In genomic region chr10:13769926-13770325, GRCh38 we compare ENCODE assay signal across 15 cellular contexts.
DNase-seq lines count a peak whose midpoint lies in the region; ATAC-seq, FAIRE-seq and TF ChIP-seq lines count a peak whose summit lies in the region.
"Had no signal": no experiment of that assay in that cellular context is flagged by ENCODE, and none has a peak within 500 bp of the region (broad histone marks: within the 10 kb centered on the region; RNA-seq: fewer than 3 reads in every experiment).

No MANE protein-coding gene starts in this region.

- ATAC-seq in GM12878: peak; percentile 78
- no peak for ATAC-seq in SK-N-SH treated with all-trans-retinoic acid at 6 μM for 48 hours
- ATAC-seq in activated CD8-positive, alpha-beta T cell treated with anti-CD3 and anti-CD28 coated beads for 36 hours: no peak

- H3K9me3 Mint-ChIP-seq in activated CD8-positive, alpha-beta T cell treated with anti-CD3 and anti-CD28 coated beads for 36 hours: no peaks in the 10 kb centered on the region
- H3K9me3 Mint-ChIP-seq: activated naive CD4-positive, alpha-beta T cell treated with anti-CD3 and anti-CD28 coated beads, Interleukin-2, amount 10 ng/mL, durations not matched to agents 7 days and 5 days had no signal

- H3K27me3 Mint-ChIP-seq in activated CD8-positive, alpha-beta T cell treated with anti-CD3 and anti-CD28 coated beads for 36 hours: peaks cover 5% of the 10 kb centered on the region

- H3K4me2 ChIP-seq in GM12878 (ENCODE audit: control insufficient read depth, insufficient read depth): no peak overlapping the region

- H4K20me1 ChIP-seq in GM12878 (ENCODE audit: control insufficient read depth, insufficient read depth): no peaks in the 10 kb centered on the region

- TF ChIP-seq CTCF in GM12878 (IDR thresholded peaks at IDR 0.05 in 2 of 3, conservative IDR thresholded peaks at IDR 0.05 in 1 of 3; ENCODE audit: control insufficient read depth in 2 of 3, extremely low read depth in 1 of 3, insufficient read depth in 1 of 3, low read depth in 3 of 3, low read length in 3 of 3): no peak
- no peak for TF ChIP-seq CTCF in suprapubic skin (IDR thresholded peaks at IDR 0.05)
- TF ChIP-seq CTCF in activated CD8-positive, alpha-beta T cell treated with anti-CD3 and anti-CD28 coated beads for 36 hours (IDR thresholded peaks at IDR 0.05): no peak

- TF ChIP-seq POLR2A in GM12878 (IDR thresholded peaks at IDR 0.05; ENCODE audit: low read depth, low read length) (no peak), suprapubic skin (IDR thresholded peaks at IDR 0.05) (no peak)

- H3K4me1 ChIP-seq in GM12878 (ENCODE audit: control insufficient read depth, insufficient read depth, low read length): peaks cover 11% of the 10 kb centered on the region
- peaks cover 19% of the 10 kb centered on the region for H3K4me1 ChIP-seq in suprapubic skin

- no peaks in the 10 kb centered on the region for H3K4me1 Mint-ChIP-seq in activated CD8-positive, alpha-beta T cell treated with anti-CD3 and anti-CD28 coated beads for 36 hours (ENCODE audit: low read depth)
- H3K4me1 Mint-ChIP-seq: activated naive CD4-positive, alpha-beta T cell treated with anti-CD3 and anti-CD28 coated beads, Interleukin-2, amount 10 ng/mL, durations not matched to agents 7 days and 5 days had no signal

- DNase-seq in GM19239 (ENCODE audit: insufficient read length, low spot score): no peak
- peak; percentile 87 for DNase-seq in M059J (ENCODE audit: low read depth)
- no peak for DNase-seq in GM12878 (ENCODE audit: low read depth, low spot score)
- DNase-seq in renal cortical epithelial cell (ENCODE audit: low read depth): peak; percentile 10
- DNase-seq in suprapubic skin (ENCODE audit: low spot score in 2 of 2): no peak
- no peak for DNase-seq in NCI-H446 (lab: John Stamatoyannopoulos, UW)
- no peak for DNase-seq in activated CD8-positive, alpha-beta T cell treated with anti-CD3 and anti-CD28 coated beads for 36 hours
- DNase-seq: activated CD4-positive, alpha-beta T cell treated with anti-CD3 and anti-CD28 coated beads, Interleukin-2, amount 50 U/mL, for 1 hour; activated naive CD4-positive, alpha-beta T cell treated with anti-CD3 and anti-CD28 coated beads, Interleukin-2, amount 10 ng/mL, durations not matched to agents 7 days and 5 days; DMS79; hypothalamus; NCI-H187; transverse colon had no signal

- no TSS peak for BruUV-seq in GM12878 (replicated peaks; lab: Mats Ljungman, UMichigan)

- no peaks in the 10 kb centered on the region for H3K36me3 Mint-ChIP-seq in activated CD8-positive, alpha-beta T cell treated with anti-CD3 and anti-CD28 coated beads for 36 hours (ENCODE audit: low read depth)
- H3K36me3 Mint-ChIP-seq: activated naive CD4-positive, alpha-beta T cell treated with anti-CD3 and anti-CD28 coated beads, Interleukin-2, amount 10 ng/mL, durations not matched to agents 7 days and 5 days had no signal

- no peak overlapping the region for H3K9ac ChIP-seq in GM12878 (ENCODE audit: control insufficient read depth, insufficient read depth, low read length)

- H3K36me3 ChIP-seq in GM12878 (ENCODE audit: control insufficient read depth in 2 of 2, insufficient read depth in 2 of 2, low read length in 1 of 2): 0 out of 4 replicates have a peak, but pooled peaks cover 0 to 2% of the 10 kb centered on the region in 2 experiments
- no peaks in the 10 kb centered on the region for H3K36me3 ChIP-seq in suprapubic skin
- H3K36me3 ChIP-seq: transverse colon had no signal

- RAD21 ChIA-PET in GM12878 (lab: Charles Lee; ENCODE audit: unreplicated experiment): interaction anchor here (0.7 to 9.5 kb wide), 8 partner anchors 10 to 428 kb away, joined by 3 to 100 read pairs (median 4); no protein-coding TSS in a partner anchor

- H3K4me3 Mint-ChIP-seq in activated CD8-positive, alpha-beta T cell treated with anti-CD3 and anti-CD28 coated beads for 36 hours: no peak overlapping the region
- H3K4me3 Mint-ChIP-seq: activated naive CD4-positive, alpha-beta T cell treated with anti-CD3 and anti-CD28 coated beads, Interleukin-2, amount 10 ng/mL, durations not matched to agents 7 days and 5 days had no signal

- 27% methylated on average over 8 of the region's 8 CpGs for WGBS in GM12878 (ENCODE audit: insufficient coverage, insufficient replicate concordance, low lambda C conversion rate, missing lambda C conversion rate)
- 47% methylated on average over 8 of the region's 8 CpGs for WGBS in suprapubic skin

- no peak overlapping the region for H3K27ac Mint-ChIP-seq in activated CD8-positive, alpha-beta T cell treated with anti-CD3 and anti-CD28 coated beads for 36 hours
- H3K27ac Mint-ChIP-seq: activated naive CD4-positive, alpha-beta T cell treated with anti-CD3 and anti-CD28 coated beads, Interleukin-2, amount 10 ng/mL, durations not matched to agents 7 days and 5 days had no signal

- H3K4me3 ChIP-seq in GM12878: no peak overlapping the region
- H3K4me3 ChIP-seq in suprapubic skin: no peak overlapping the region
- H3K4me3 ChIP-seq: transverse colon had no signal

- no peak overlapping the region for H2AFZ ChIP-seq in GM12878 (ENCODE audit: control insufficient read depth, low read depth, low read length)

- in situ Hi-C loops in GM12878 (cut with MboI): loop anchor here (10.0 kb wide), 1 partner anchor 395 kb away; no protein-coding TSS in a partner anchor

- FAIRE-seq in GM19239 (lab: Jason Lieb, UNC): peak; percentile 8
- FAIRE-seq in GM12878 (lab: Jason Lieb, UNC): no peak

- SMC1A ChIA-PET in GM12878 (lab: Charles Lee; ENCODE audit: uncharacterized antibody, unreplicated experiment): interaction anchor here (0.6 to 9.7 kb wide), 14 partner anchors 10 to 110 kb away, joined by 3 to 189 read pairs (median 6); no protein-coding TSS in a partner anchor

- H3K9me3 ChIP-seq in GM12878 (replicated peaks; ENCODE audit: control insufficient read depth, insufficient read depth, low read length) (no peaks in the 10 kb centered on the region; the same call in 1 of the 3 replicates), suprapubic skin (no peaks in the 10 kb centered on the region)
- H3K9me3 ChIP-seq: transverse colon had no signal

- POLR2A ChIA-PET in GM12878 (lab: Charles Lee): interaction anchor here (0.6 to 4.0 kb wide), 13 partner anchors 7 to 63 kb away, joined by 3 to 18 read pairs (median 5); no protein-coding TSS in a partner anchor
- POLR2A ChIA-PET in activated CD8-positive, alpha-beta T cell treated with anti-CD3 and anti-CD28 coated beads for 36 hours (lab: Charles Lee): interaction anchor here (0.7 kb wide), 1 partner anchor 18 kb away, joined by 3 read pairs; no protein-coding TSS in a partner anchor

- H3K79me2 ChIP-seq in GM12878 (ENCODE audit: control insufficient read depth, insufficient read depth, low read length): no peaks in the 10 kb centered on the region; the same call in 1 of the 2 replicates

- intact Hi-C loops in GM12878 (cut with micrococcal nuclease; ENCODE audit: unreplicated experiment): no loop called here
- intact Hi-C loops in activated CD8-positive, alpha-beta T cell treated with anti-CD3 and anti-CD28 coated beads for 36 hours (cut with micrococcal nuclease): no loop called here

- CTCF ChIA-PET in GM12878 (lab: Yijun Ruan, JAX): interaction anchor here (0.6 to 1.9 kb wide), 7 partner anchors 10 to 110 kb away, joined by 3 to 5 read pairs (median 4); no protein-coding TSS in a partner anchor
- CTCF ChIA-PET in activated CD8-positive, alpha-beta T cell treated with anti-CD3 and anti-CD28 coated beads for 36 hours (lab: Charles Lee): no interaction called here

- H3K27me3 ChIP-seq in GM12878 (replicated peaks in 1 of 2; ENCODE audit: control insufficient read depth in 2 of 2, insufficient read depth in 2 of 2, low read length in 1 of 2) (no peaks in the 10 kb centered on the region), suprapubic skin (no peaks in the 10 kb centered on the region)
- H3K27me3 ChIP-seq: transverse colon had no signal

- H3K27ac ChIP-seq in GM12878 (ENCODE audit: control insufficient read depth, insufficient read depth) (no peak overlapping the region), suprapubic skin (no peak overlapping the region)
- H3K27ac ChIP-seq: HL-60, transverse colon had no signal

- no peak for TF ChIP-seq RAD21 in GM12878 (IDR thresholded peaks at IDR 0.05; ENCODE audit: insufficient read depth, low read depth, low read length)

- peak; percentile 14 to 25; a peak in 2 of 4 replicates for TF ChIP-seq EP300 in GM12878 (IDR thresholded peaks at IDR 0.05; ENCODE audit: borderline replicate concordance in 1 of 2, control insufficient read depth in 1 of 2, low read depth in 2 of 2, low read length in 2 of 2)
- no peak for TF ChIP-seq EP300 in suprapubic skin (IDR thresholded peaks at IDR 0.05)

TF ChIP-seq in GM12878, 131 proteins besides CTCF, POLR2A, EP300 and RAD21 (continues in another document):
- no peak for TF ChIP-seq ESRRA (IDR thresholded peaks at IDR 0.05; ENCODE audit: low read length)
- peak; percentile 46 to 80; a peak in 2 of 4 replicates for TF ChIP-seq SRF (IDR thresholded peaks at IDR 0.05; ENCODE audit: low read depth in 2 of 2, low read length in 2 of 2)
- peak; percentile 34 for TF ChIP-seq IKZF1 (conservative IDR thresholded peaks at IDR 0.05)
- TF ChIP-seq IKZF2 (IDR thresholded peaks at IDR 0.05): peak in 1 of 2 experiments; percentile 35; a peak in 1 of 4 replicates
- no peak for TF ChIP-seq NFYA (IDR thresholded peaks at IDR 0.05; ENCODE audit: borderline replicate concordance, low read depth, low read length)
- TF ChIP-seq PAX5 (IDR thresholded peaks at IDR 0.05; ENCODE audit: borderline replicate concordance, low read depth, low read length): 0 out of 2 replicates have a peak, but pooled peaks have one; percentile 19
- no peak for TF ChIP-seq TBL1XR1 (IDR thresholded peaks at IDR 0.05; ENCODE audit: low read depth, low read length)
- TF ChIP-seq POU2F2 (IDR thresholded peaks at IDR 0.05; ENCODE audit: borderline replicate concordance, low read depth, low read length): peak; percentile 72; the same call in 1 of the 3 replicates

TF ChIP-seq in SK-N-SH treated with all-trans-retinoic acid at 6 μM for 48 hours, 23 proteins besides CTCF, POLR2A, EP300 and RAD21 (continues in another document):
- TF ChIP-seq CSRNP3 (CRISPR knock-in tag; IDR thresholded peaks at IDR 0.05) (no peak), BACH2 (CRISPR knock-in tag; IDR thresholded peaks at IDR 0.05; ENCODE audit: borderline replicate concordance) (no peak), SNAI2 (CRISPR knock-in tag; IDR thresholded peaks at IDR 0.05) (no peak), TCF4 (CRISPR knock-in tag; IDR thresholded peaks at IDR 0.05; ENCODE audit: borderline replicate concordance) (no peak), ZC3H10 (CRISPR knock-in tag; IDR thresholded peaks at IDR 0.05) (no peak)

Comparison
In these comparisons a context has a peak if more than half of its experiments do, and no peak if none do; other contexts are left out.
1. DNase-seq: peak in M059J (single experiment) and renal cortical epithelial cell (single experiment); none in GM19239 (single experiment), GM12878 (single experiment), suprapubic skin (0 of 2), NCI-H446 (0 of 2) and activated CD8-positive, alpha-beta T cell treated with anti-CD3 and anti-CD28 coated beads for 36 hours (single experiment).